ENCODE assay signal across 8 cellular contexts in the genomic region with DNA sequence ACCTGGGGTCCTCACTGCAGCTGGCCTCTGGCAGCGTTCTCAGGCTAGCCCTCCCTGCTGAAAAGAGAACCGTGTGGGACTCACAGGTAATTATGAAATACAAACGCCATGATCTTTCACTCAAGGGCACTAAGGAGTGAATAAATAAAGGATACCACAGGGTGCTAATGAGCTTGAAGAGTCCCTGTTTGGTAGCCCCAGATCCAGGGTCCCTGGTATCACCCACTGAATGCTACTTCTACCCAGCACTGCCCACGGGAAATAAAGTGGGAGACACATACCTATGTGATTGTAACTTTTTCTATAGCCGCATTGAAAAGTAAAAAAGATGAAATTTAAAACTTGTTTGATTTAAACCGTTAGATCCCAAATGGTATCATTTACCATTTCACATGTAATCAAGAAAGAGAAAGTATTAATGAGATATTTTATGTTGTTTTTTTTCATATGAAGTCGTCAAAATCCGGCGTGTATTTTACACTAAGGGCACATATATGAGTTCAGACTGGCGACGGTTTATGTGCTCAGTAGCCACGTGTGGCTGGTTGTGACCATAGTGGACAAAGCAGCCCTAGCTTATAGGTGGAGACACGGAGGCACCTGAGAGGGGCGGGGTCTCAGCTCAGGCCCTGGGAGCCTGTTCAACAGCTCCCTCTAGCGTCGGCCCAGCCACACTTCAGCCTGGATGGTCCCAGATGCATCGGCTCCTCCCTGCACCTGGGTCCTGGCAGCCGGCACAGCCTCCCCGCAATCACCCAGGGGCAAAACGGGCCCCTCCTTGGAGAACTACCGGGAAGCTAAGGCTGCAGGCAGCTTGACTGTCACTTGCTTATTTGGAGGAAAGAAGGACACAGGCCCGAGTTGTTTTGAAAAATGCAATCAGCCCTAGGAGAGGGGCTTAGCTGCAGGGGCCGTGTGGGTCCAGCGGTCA. TPM values are rescaled to one million over a fixed set of nuclear protein-coding genes. Genes with fewer than 3 reads are reported as not detected.
DNase-seq lines count a peak whose midpoint lies in the region; ATAC-seq, FAIRE-seq and TF ChIP-seq lines count a peak whose summit lies in the region.

No MANE protein-coding gene starts in this region.

- peaks cover 61% of the 10 kb centered on the region for H3K4me1 Mint-ChIP-seq in HFFc6 (ENCODE audit: low read depth)
- H3K4me1 Mint-ChIP-seq in activated naive CD4-positive, alpha-beta T cell treated with anti-CD3 and anti-CD28 coated beads, Interleukin-2, amount 50 U/mL, for 24 hours = peaks cover 44% of the 10 kb centered on the region

- H3K4me3 Mint-ChIP-seq in HFFc6 = peak overlapping the region; percentile 70
- peak overlapping the region; percentile 88 for H3K4me3 Mint-ChIP-seq in activated naive CD4-positive, alpha-beta T cell treated with anti-CD3 and anti-CD28 coated beads, Interleukin-2, amount 50 U/mL, for 24 hours

- peak overlapping the region; percentile 84 for H3K27ac Mint-ChIP-seq in HFFc6
- peak overlapping the region; percentile 91 for H3K27ac Mint-ChIP-seq in activated naive CD4-positive, alpha-beta T cell treated with anti-CD3 and anti-CD28 coated beads, Interleukin-2, amount 50 U/mL, for 24 hours

- DNase-seq in HFFc6 (peak; percentile 57), NB4 (ENCODE audit: low read depth) (peak; percentile 88), Right ventricle myocardium inferior (ENCODE audit: missing footprints) (peak; percentile 92), posterior vena cava (ENCODE audit: low spot score) (peak; percentile 93), urothelium cell line (ENCODE audit: low spot score) (peak; percentile 95)

- peaks cover 3% of the 10 kb centered on the region; the same call in 1 of the 2 replicates for H3K27me3 Mint-ChIP-seq in HFFc6 (ENCODE audit: insufficient read depth)
- H3K27me3 Mint-ChIP-seq in activated naive CD4-positive, alpha-beta T cell treated with anti-CD3 and anti-CD28 coated beads, Interleukin-2, amount 50 U/mL, for 24 hours = no peaks in the 10 kb centered on the region

- no peaks in the 10 kb centered on the region for H3K9me3 Mint-ChIP-seq in HFFc6
- no peaks in the 10 kb centered on the region for H3K9me3 Mint-ChIP-seq in activated naive CD4-positive, alpha-beta T cell treated with anti-CD3 and anti-CD28 coated beads, Interleukin-2, amount 50 U/mL, for 24 hours

- peak overlapping the region; percentile 9; the same call in 1 of the 2 replicates for H3K4me3 ChIP-seq in GM08714 (ENCODE audit: low read length)
- H3K4me3 ChIP-seq in NB4 (ENCODE audit: low read depth, low read length) = peak overlapping the region; percentile 21

- peak; percentile 93 for FAIRE-seq in urothelium cell line (lab: Jason Lieb, UNC)

- no peak for TF ChIP-seq POLR2A in NB4 (IDR thresholded peaks at IDR 0.05; ENCODE audit: extremely low read depth, insufficient read length)

- intact Hi-C loops in Right ventricle myocardium inferior (cut with DNase I) = loop anchor here (1.0 to 5.0 kb wide), 5 partner anchors 80 to 285 kb away; no protein-coding TSS in a partner anchor
- intact Hi-C loops in posterior vena cava (cut with DNase I) = loop anchor here in 1 of 2 donors (5.0 kb wide), 1 partner anchor 107 kb away; a partner anchor contains a TSS

- ATAC-seq in SK-N-SH treated with all-trans-retinoic acid at 6 μM for 48 hours = peak; percentile 69
- peak; percentile 59 for ATAC-seq in Right ventricle myocardium inferior

- peaks cover 12% of the 10 kb centered on the region; the same call in 1 of the 2 replicates for H3K36me3 Mint-ChIP-seq in HFFc6 (ENCODE audit: low read depth)
- peaks cover under 1% of the 10 kb centered on the region for H3K36me3 Mint-ChIP-seq in activated naive CD4-positive, alpha-beta T cell treated with anti-CD3 and anti-CD28 coated beads, Interleukin-2, amount 50 U/mL, for 24 hours

- TF ChIP-seq CTCF in HFFc6 (IDR thresholded peaks at IDR 0.05) = peak; percentile 99
- peak; percentile 97 for TF ChIP-seq CTCF in NB4 (IDR thresholded peaks at IDR 0.05; ENCODE audit: low read depth, low read length)

TF ChIP-seq in SK-N-SH treated with all-trans-retinoic acid at 6 μM for 48 hours, 23 proteins besides CTCF, POLR2A, EP300 and RAD21:
- TF ChIP-seq ZFP3 (CRISPR knock-in tag; IDR thresholded peaks at IDR 0.05) (0 out of 2 replicates have a peak, but pooled peaks have one; percentile 24), CSDC2 (CRISPR knock-in tag; IDR thresholded peaks at IDR 0.05) (no peak), ISL1 (CRISPR knock-in tag; IDR thresholded peaks at IDR 0.05) (no peak)

RNA-seq across cellular contexts. Expression of a gene that starts 39.2 kb away (rescaled TPM):
- 100 to 1,000 TPM; 116 to 155 (median 143) TPM for total RNA-seq in HFFc6 (2021; fragmentation: NEBNext Ultra II Directional; extraction: Animal tissue kit (Norgen Biotek cat#: 25700))
- 37.2 TPM for total RNA-seq in Right ventricle myocardium inferior
- 10 to 100 TPM; 51.7 to 67.6 TPM for total RNA-seq in posterior vena cava

Comparison
In these comparisons a context has a peak if more than half of its experiments do, and no peak if none do; other contexts are left out.
1. Peak in every context shown above with its lines: DNase-seq, ATAC-seq and H3K4me3 ChIP-seq.